In the genomic region with DNA sequence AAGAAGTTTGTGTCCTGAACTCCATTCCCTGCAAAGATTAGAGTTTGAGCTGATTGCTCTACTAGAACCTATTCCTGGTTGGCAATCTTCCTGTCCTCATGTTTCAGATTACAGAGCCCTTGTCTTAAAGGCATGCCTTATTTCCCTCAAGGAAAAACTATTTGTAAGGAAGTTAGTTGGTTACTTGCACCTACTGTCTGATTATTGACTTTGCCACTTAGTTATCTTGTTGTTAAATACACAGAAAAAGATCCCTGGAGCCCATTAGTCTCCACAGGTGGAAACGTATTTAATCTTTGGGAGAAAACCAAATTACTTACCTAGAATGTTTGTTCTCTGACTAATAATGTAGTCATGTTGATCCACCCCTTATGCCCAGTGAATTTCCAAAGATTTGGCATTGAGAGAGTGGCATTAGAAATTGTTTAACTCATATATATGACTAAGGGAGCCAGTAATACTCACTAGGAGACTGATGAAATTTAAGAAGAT, we compare ENCODE assay signal across 2 cellular contexts.
TF ChIP-seq lines count a peak whose summit lies in the region.

No MANE protein-coding gene starts in this region.

TF ChIP-seq in A549, 52 proteins besides CTCF, POLR2A, EP300 and RAD21 (continues in another document):
- TF ChIP-seq HOXB13 (CRISPR knock-in tag; IDR thresholded peaks at IDR 0.05; ENCODE audit: low read depth) (no peak), NFE2L2 (conservative IDR thresholded peaks at IDR 0.05; ENCODE audit: low read length) (no peak), KDM5A (IDR thresholded peaks at IDR 0.05) (no peak), MAZ (IDR thresholded peaks at IDR 0.05; ENCODE audit: borderline replicate concordance, low read depth, low read length) (no peak), RFX5 (IDR thresholded peaks at IDR 0.05) (no peak), EHMT2 (IDR thresholded peaks at IDR 0.05; ENCODE audit: low read depth) (no peak), HDAC2 (IDR thresholded peaks at IDR 0.05) (no peak), CHD2 (IDR thresholded peaks at IDR 0.05; ENCODE audit: low read length, partially characterized antibody) (no peak), JUN (IDR thresholded peaks at IDR 0.05) (peak; percentile 43 to 88; a peak in 2 of 5 replicates), ZFP36 (IDR thresholded peaks at IDR 0.05; ENCODE audit: borderline replicate concordance, partially characterized antibody) (no peak), POLR2AphosphoS2 (conservative IDR thresholded peaks at IDR 0.05; ENCODE audit: low read length) (no peak), ESRRA (IDR thresholded peaks at IDR 0.05; ENCODE audit: borderline replicate concordance, low read length) (no peak), CBX2 (IDR thresholded peaks at IDR 0.05; ENCODE audit: borderline replicate concordance, low read depth) (no peak), TFCP2L1 (CRISPR knock-in tag; IDR thresholded peaks at IDR 0.05) (no peak), FOSB (CRISPR knock-in tag; IDR thresholded peaks at IDR 0.05) (no peak), CEBPB (IDR thresholded peaks at IDR 0.05) (peak; percentile 47 to 72; a peak in 3 of 4 replicates), CBX8 (IDR thresholded peaks at IDR 0.05) (no peak), HOXA7 (CRISPR knock-in tag; IDR thresholded peaks at IDR 0.05) (no peak), MAFK (IDR thresholded peaks at IDR 0.05; ENCODE audit: partially characterized antibody) (no peak), HEYL (CRISPR knock-in tag; IDR thresholded peaks at IDR 0.05) (no peak), NR3C1 (IDR thresholded peaks at IDR 0.05) (no peak), FOSL2 (IDR thresholded peaks at IDR 0.05) (peak; percentile 95), FOSL2 (CRISPR knock-in tag; IDR thresholded peaks at IDR 0.05) (peak; percentile 76), JUNB (IDR thresholded peaks at IDR 0.05) (peak; percentile 97), EHF (CRISPR knock-in tag; IDR thresholded peaks at IDR 0.05) (no peak), FOXS1 (CRISPR knock-in tag; IDR thresholded peaks at IDR 0.05) (no peak), GATA3 (IDR thresholded peaks at IDR 0.05; ENCODE audit: borderline replicate concordance) (peak; percentile 81)
- TF ChIP-seq, protein P1, sequence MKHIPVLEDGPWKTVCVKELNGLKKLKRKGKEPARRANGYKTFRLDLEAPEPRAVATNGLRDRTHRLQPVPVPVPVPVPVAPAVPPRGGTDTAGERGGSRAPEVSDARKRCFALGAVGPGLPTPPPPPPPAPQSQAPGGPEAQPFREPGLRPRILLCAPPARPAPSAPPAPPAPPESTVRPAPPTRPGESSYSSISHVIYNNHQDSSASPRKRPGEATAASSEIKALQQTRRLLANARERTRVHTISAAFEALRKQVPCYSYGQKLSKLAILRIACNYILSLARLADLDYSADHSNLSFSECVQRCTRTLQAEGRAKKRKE (CRISPR knock-in tag; IDR thresholded peaks at IDR 0.05; ENCODE audit: low read depth): no peak
- TF ChIP-seq, protein P2, sequence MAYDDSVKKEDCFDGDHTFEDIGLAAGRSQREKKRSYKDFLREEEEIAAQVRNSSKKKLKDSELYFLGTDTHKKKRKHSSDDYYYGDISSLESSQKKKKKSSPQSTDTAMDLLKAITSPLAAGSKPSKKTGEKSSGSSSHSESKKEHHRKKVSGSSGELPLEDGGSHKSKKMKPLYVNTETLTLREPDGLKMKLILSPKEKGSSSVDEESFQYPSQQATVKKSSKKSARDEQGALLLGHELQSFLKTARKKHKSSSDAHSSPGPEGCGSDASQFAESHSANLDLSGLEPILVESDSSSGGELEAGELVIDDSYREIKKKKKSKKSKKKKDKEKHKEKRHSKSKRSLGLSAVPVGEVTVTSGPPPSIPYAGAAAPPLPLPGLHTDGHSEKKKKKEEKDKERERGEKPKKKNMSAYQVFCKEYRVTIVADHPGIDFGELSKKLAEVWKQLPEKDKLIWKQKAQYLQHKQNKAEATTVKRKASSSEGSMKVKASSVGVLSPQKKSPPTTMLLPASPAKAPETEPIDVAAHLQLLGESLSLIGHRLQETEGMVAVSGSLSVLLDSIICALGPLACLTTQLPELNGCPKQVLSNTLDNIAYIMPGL (CRISPR knock-in tag; IDR thresholded peaks at IDR 0.05; ENCODE audit: borderline replicate concordance): no peak
- TF ChIP-seq, protein P3, sequence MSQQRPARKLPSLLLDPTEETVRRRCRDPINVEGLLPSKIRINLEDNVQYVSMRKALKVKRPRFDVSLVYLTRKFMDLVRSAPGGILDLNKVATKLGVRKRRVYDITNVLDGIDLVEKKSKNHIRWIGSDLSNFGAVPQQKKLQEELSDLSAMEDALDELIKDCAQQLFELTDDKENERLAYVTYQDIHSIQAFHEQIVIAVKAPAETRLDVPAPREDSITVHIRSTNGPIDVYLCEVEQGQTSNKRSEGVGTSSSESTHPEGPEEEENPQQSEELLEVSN (IDR thresholded peaks at IDR 0.05; ENCODE audit: borderline replicate concordance, low read depth): no peak
- TF ChIP-seq, protein P4, sequence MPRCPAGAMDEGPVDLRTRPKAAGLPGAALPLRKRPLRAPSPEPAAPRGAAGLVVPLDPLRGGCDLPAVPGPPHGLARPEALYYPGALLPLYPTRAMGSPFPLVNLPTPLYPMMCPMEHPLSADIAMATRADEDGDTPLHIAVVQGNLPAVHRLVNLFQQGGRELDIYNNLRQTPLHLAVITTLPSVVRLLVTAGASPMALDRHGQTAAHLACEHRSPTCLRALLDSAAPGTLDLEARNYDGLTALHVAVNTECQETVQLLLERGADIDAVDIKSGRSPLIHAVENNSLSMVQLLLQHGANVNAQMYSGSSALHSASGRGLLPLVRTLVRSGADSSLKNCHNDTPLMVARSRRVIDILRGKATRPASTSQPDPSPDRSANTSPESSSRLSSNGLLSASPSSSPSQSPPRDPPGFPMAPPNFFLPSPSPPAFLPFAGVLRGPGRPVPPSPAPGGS (IDR thresholded peaks at IDR 0.05): peak; percentile 76; the same call in 1 of the 3 replicates
- TF ChIP-seq, protein P5, sequence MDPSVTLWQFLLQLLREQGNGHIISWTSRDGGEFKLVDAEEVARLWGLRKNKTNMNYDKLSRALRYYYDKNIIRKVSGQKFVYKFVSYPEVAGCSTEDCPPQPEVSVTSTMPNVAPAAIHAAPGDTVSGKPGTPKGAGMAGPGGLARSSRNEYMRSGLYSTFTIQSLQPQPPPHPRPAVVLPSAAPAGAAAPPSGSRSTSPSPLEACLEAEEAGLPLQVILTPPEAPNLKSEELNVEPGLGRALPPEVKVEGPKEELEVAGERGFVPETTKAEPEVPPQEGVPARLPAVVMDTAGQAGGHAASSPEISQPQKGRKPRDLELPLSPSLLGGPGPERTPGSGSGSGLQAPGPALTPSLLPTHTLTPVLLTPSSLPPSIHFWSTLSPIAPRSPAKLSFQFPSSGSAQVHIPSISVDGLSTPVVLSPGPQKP (IDR thresholded peaks at IDR 0.05; ENCODE audit: low read depth, low read length): no peak
- TF ChIP-seq, protein P6, sequence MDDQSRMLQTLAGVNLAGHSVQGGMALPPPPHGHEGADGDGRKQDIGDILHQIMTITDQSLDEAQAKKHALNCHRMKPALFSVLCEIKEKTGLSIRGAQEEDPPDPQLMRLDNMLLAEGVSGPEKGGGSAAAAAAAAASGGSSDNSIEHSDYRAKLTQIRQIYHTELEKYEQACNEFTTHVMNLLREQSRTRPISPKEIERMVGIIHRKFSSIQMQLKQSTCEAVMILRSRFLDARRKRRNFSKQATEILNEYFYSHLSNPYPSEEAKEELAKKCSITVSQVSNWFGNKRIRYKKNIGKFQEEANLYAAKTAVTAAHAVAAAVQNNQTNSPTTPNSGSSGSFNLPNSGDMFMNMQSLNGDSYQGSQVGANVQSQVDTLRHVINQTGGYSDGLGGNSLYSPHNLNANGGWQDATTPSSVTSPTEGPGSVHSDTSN (IDR thresholded peaks at IDR 0.05): no peak

TF ChIP-seq in IMR-90, 13 proteins besides CTCF, POLR2A, EP300 and RAD21:
- no peak for TF ChIP-seq RFX5 (IDR thresholded peaks at IDR 0.05; ENCODE audit: low read depth, low read length)
- no peak for TF ChIP-seq CEBPB (IDR thresholded peaks at IDR 0.05; ENCODE audit: low read depth, low read length)
- no peak for TF ChIP-seq BHLHE40 (IDR thresholded peaks at IDR 0.05; ENCODE audit: low read depth, low read length)
- no peak for TF ChIP-seq CHD1 (IDR thresholded peaks at IDR 0.05; ENCODE audit: low read depth, low read length)
- TF ChIP-seq FOS (IDR thresholded peaks at IDR 0.05; ENCODE audit: low read depth, low read length): no peak
- TF ChIP-seq, protein P7, sequence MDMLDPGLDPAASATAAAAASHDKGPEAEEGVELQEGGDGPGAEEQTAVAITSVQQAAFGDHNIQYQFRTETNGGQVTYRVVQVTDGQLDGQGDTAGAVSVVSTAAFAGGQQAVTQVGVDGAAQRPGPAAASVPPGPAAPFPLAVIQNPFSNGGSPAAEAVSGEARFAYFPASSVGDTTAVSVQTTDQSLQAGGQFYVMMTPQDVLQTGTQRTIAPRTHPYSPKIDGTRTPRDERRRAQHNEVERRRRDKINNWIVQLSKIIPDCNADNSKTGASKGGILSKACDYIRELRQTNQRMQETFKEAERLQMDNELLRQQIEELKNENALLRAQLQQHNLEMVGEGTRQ (IDR thresholded peaks at IDR 0.05; ENCODE audit: low read depth, low read length): no peak
- TF ChIP-seq MAZ (IDR thresholded peaks at IDR 0.05; ENCODE audit: borderline replicate concordance, low read depth, low read length): no peak
- TF ChIP-seq, protein P5 (IDR thresholded peaks at IDR 0.05; ENCODE audit: borderline replicate concordance, low read depth, low read length): no peak
- TF ChIP-seq SMC3 (IDR thresholded peaks at IDR 0.05; ENCODE audit: low read depth, low read length): no peak
- no peak for TF ChIP-seq NFE2L2 (IDR thresholded peaks at IDR 0.05; ENCODE audit: low read depth, low read length)
- no peak for TF ChIP-seq RCOR1 (IDR thresholded peaks at IDR 0.05; ENCODE audit: insufficient replicate concordance, low read length)
- TF ChIP-seq MXI1 (IDR thresholded peaks at IDR 0.05; ENCODE audit: borderline replicate concordance, low read depth, low read length): no peak
- no peak for TF ChIP-seq MAFK (IDR thresholded peaks at IDR 0.05; ENCODE audit: low read depth, low read length)
TF ChIP-seq in IMR-90: peak in this region for 0.
